ENCODE assay signal across 25 cellular contexts in the genomic region with DNA sequence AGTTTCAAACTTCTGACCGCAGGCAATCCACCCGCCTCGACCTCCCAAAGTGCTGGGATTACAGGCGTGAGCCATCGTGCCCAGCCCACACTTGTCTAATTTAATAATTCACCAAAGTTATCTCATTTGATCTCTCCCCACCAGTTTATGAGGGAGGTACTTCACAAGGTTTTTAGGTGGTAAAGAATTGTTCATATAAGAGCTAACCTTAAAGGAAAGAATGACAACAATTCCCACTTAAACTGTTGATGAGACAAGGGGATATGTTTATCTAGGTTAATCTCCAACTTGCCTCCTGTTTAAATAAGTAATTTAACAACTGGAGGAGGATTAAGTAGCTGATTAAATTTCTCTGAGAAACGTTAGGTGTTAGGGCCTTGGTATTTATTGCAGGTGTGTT.
"Had no signal": no experiment of that assay in that cellular context is flagged by ENCODE, and none has a peak within 500 bp of the region (broad histone marks: within the 10 kb centered on the region; RNA-seq: fewer than 3 reads in every experiment).

No MANE protein-coding gene starts in this region.

- DNase-seq: activated CD4-positive, alpha-beta T cell treated with anti-CD3 and anti-CD28 coated beads, Interleukin-2, amount 10 ng/mL, durations not matched to agents 24 days and 14 days; activated CD4-positive, alpha-beta T cell treated with anti-CD3 and anti-CD28 coated beads, Interleukin-2, amount 50 U/mL, for 4 hours; activated CD8-positive, alpha-beta T cell treated with anti-CD3 and anti-CD28 coated beads, Interleukin-2, amount 10 ng/mL, durations not matched to agents 7 days and 5 days; activated gamma-delta T cell; activated naive CD4-positive, alpha-beta T cell treated with Interleukin-2 at 50 U/mL for 16 hours; activated naive CD8-positive, alpha-beta T cell treated with anti-CD3 and anti-CD28 coated beads, Interleukin-2, amount 10 ng/mL, durations not matched to agents 7 days and 5 days; activated T-cell treated with anti-CD3 and anti-CD28 coated beads, Interleukin-2, amount 50 U/mL, for 24 hours; amygdala; Karpas-422; KBM-7; NCI-H1105; NCI-H1436; NCI-H1694; NCI-H1930; NCI-H2081 treated with DMSO at 0.1 percent for 48 hours; NCI-H345; NCI-H510A; NCI-H526; NCI-H774; SHP77; SJCRH30; T1000 had no signal

- H3K27ac ChIP-seq: ascending aorta, cardiac muscle cell, SK-N-MC had no signal

- H3K4me3 ChIP-seq: ascending aorta, cardiac muscle cell, SJCRH30, SK-N-MC had no signal

- H3K27me3 ChIP-seq: ascending aorta, cardiac muscle cell, SJCRH30 had no signal
